Comparison of ENCODE assay signal across 28 cellular contexts in the genomic region with DNA sequence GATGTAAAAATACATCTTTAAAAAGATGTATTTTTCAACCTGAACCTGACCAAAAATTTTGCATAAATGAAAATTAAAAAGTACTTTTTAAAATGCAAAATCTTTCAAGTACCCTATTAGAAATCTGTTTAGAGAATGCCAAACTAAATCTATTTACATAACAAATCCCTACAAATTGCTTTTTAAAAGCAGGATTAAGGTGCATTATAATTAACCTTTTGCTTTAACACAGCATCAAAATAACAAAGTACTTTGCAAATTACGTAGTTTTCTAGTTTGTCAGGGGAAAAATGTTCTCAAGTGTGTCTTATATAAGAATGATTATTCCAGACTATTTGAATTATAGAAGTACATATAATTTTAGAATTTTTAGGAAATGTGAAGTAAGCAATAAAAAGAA.
"Had no signal": no experiment of that assay in that cellular context is flagged by ENCODE, and none has a peak within 500 bp of the region (broad histone marks: within the 10 kb centered on the region; RNA-seq: fewer than 3 reads in every experiment).

No MANE protein-coding gene starts in this region.

- ATAC-seq: activated CD4-positive, CD25-positive, alpha-beta regulatory T cell treated with anti-CD3 and anti-CD28 coated beads, Interleukin-2, amount 50 U/mL, for 24 hours; activated CD8-positive, alpha-beta T cell treated with anti-CD3 and anti-CD28 coated beads for 36 hours; activated T-cell treated with anti-CD3 and anti-CD28 coated beads, Interleukin-2, amount 50 U/mL, for 4 hours; activated T-helper 17 cell treated with anti-CD3 and anti-CD28 coated beads, Interleukin-2, amount 50 U/mL, for 72 hours; esophagus mucosa; gastrocnemius medialis; T-helper 17 cell had no signal

- H3K4me1 ChIP-seq: gastrocnemius medialis had no signal

- FAIRE-seq: astrocyte had no signal

- H3K4me3 ChIP-seq: coronary artery, dorsolateral prefrontal cortex, gastrocnemius medialis had no signal

- DNase-seq: activated B cell treated with CpG ODN at 0.5 μM for 24 hours; activated CD4-positive, alpha-beta T cell treated with anti-CD3 and anti-CD28 coated beads for 48 hours; activated CD4-positive, alpha-beta T cell treated with anti-CD3 and anti-CD28 coated beads, Interleukin-2, amount 50 U/mL, for 1 hour; activated CD4-positive, alpha-beta T cell treated with anti-CD3 and anti-CD28 coated beads, Interleukin-2, amount 50 U/mL, for 48 hours; activated CD8-positive, alpha-beta memory T cell treated with anti-CD3 and anti-CD28 coated beads for 24 hours; activated CD8-positive, alpha-beta T cell treated with anti-CD3 and anti-CD28 coated beads for 36 hours; activated effector memory CD4-positive, alpha-beta T cell treated with Interleukin-2 at 50 U/mL for 16 hours; activated gamma-delta T cell treated with Interleukin-2 at 50 U/mL for 16 hours; activated naive CD4-positive, alpha-beta T cell treated with anti-CD3 and anti-CD28 coated beads, Interleukin-2, amount 50 U/mL, for 16 hours; activated naive CD4-positive, alpha-beta T cell treated with Interleukin-2 at 50 U/mL for 16 hours; activated T-cell treated with anti-CD3 and anti-CD28 coated beads, Interleukin-2, amount 50 U/mL, for 4 hours; amniotic stem cell; anterior cingulate cortex; brain microvascular endothelial cell; dorsolateral prefrontal cortex; effector memory CD4-positive, alpha-beta T cell; foreskin fibroblast; gastrocnemius medialis; glutamatergic neuron; T-helper 1 cell; T-helper 17 cell; T1000; WERI-Rb-1 had no signal

- H3K27me3 ChIP-seq: brain microvascular endothelial cell, dorsolateral prefrontal cortex, gastrocnemius medialis had no signal

- H3K9me3 ChIP-seq: gastrocnemius medialis had no signal

- H3K36me3 ChIP-seq: brain microvascular endothelial cell, gastrocnemius medialis, WERI-Rb-1 had no signal

- H3K27ac ChIP-seq: brain microvascular endothelial cell, coronary artery, dorsolateral prefrontal cortex, gastrocnemius medialis, WERI-Rb-1 had no signal
